Comparison of ENCODE assay signal across 13 cellular contexts in the genomic region with DNA sequence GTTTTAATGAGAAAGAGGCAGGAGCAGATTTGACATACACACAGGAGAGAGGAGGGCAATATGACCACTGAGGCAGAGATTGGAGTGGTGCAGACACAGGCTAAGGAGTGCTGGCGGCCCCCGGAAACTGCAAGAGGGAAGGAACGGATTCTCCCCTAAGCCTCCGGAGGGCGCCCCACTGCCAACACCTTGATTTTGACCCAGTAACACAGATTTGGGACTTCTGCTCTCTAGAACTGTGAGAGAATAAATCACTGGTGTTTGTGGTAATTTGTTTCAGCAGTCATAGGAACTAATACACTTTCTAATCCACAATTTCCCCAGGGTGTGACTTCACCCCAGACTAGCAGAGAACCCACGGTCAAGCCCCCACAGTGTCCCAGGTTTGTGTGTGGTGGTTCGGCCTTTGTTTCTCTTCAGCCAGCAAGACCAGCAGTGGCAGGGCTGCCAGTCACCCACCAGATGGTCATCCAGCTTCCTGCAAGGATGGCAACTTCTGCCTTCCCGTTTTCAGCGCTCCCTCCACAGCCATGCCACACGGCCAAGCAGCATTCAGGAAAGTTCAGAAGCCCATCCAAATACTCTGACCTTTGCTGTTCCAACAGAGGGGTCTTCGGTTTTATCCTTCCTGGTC. TPM values are rescaled to one million over a fixed set of nuclear protein-coding genes. Genes with fewer than 3 reads are reported as not detected.
A peak's percentile ranks its signal among the peaks of the same experiment; 100 is the strongest.
DNase-seq lines count a peak whose midpoint lies in the region; ATAC-seq and TF ChIP-seq lines count a peak whose summit lies in the region.
"Had no signal": no experiment of that assay in that cellular context is flagged by ENCODE, and none has a peak within 500 bp of the region (broad histone marks: within the 10 kb centered on the region; RNA-seq: fewer than 3 reads in every experiment).

No MANE protein-coding gene starts in this region.

- H3K36me3 ChIP-seq in DOHH2 (ENCODE audit: control insufficient read depth, low read length) (no peaks in the 10 kb centered on the region), HCT116 (ENCODE audit: control insufficient read depth in 1 of 2, insufficient read depth in 2 of 2, low read length in 2 of 2) (no peaks in the 10 kb centered on the region), WERI-Rb-1 (no peaks in the 10 kb centered on the region)
- H3K36me3 ChIP-seq: SJSA1 had no signal

- H3K79me2 ChIP-seq in DOHH2 (ENCODE audit: control insufficient read depth, low read length): no peaks in the 10 kb centered on the region
- no peaks in the 10 kb centered on the region for H3K79me2 ChIP-seq in HCT116 (ENCODE audit: insufficient read depth, low read length)

- H3K9ac ChIP-seq in HCT116 (ENCODE audit: low read length): no peak overlapping the region

- no TSS peak for BruUV-seq in HCT116 (replicated peaks; lab: Mats Ljungman, UMichigan)

- RAD21 ChIA-PET in HCT116 (lab: Charles Lee; ENCODE audit: low non-redundant PET in 1 of 2, low total read pairs in 2 of 2, uncharacterized antibody in 2 of 2, unreplicated experiment in 2 of 2): no interaction called here

- H3K4me1 ChIP-seq in DOHH2 (ENCODE audit: control insufficient read depth, low read length) (no peaks in the 10 kb centered on the region), HCT116 (ENCODE audit: control insufficient read depth in 1 of 2, insufficient read depth in 2 of 2, low read length in 2 of 2) (no peaks in the 10 kb centered on the region)
- H3K4me1 ChIP-seq: SJSA1 had no signal

- ATAC-seq in HCT116 (peak; percentile 62), GM19023 (IDR thresholded peaks at IDR 0.05; ENCODE audit: unreplicated experiment) (no peak)
- ATAC-seq: mucosa of descending colon had no signal

- no peak for TF ChIP-seq POLR2A in HCT116 (IDR thresholded peaks at IDR 0.05; ENCODE audit: borderline replicate concordance, extremely low read depth, insufficient read depth, insufficient read length)

- TF ChIP-seq RAD21 in HCT116 (IDR thresholded peaks at IDR 0.05; ENCODE audit: low read depth): peak; percentile 26; the same call in 1 of the 2 replicates

- H3K27me3 ChIP-seq in DOHH2 (ENCODE audit: control insufficient read depth, low read length) (peaks cover 4% of the 10 kb centered on the region; the same call in 1 of the 2 replicates), HCT116 (ENCODE audit: insufficient read depth, low read length) (no peaks in the 10 kb centered on the region), WERI-Rb-1 (ENCODE audit: insufficient read depth, low read depth, severe bottlenecking) (no peaks in the 10 kb centered on the region)
- H3K27me3 ChIP-seq: SJSA1 had no signal

- no peaks in the 10 kb centered on the region for H3F3A ChIP-seq in DOHH2 (ENCODE audit: control insufficient read depth, insufficient read depth)

- H3K4me3 ChIP-seq in DOHH2 (ENCODE audit: low read length): no peak overlapping the region
- H3K4me3 ChIP-seq in HCT116 (replicated peaks in 1 of 2; ENCODE audit: low read depth in 1 of 2, low read length in 2 of 2): no peak overlapping the region
- no peak overlapping the region for H3K4me3 ChIP-seq in WERI-Rb-1 (ENCODE audit: low read depth, low read length)
- H3K4me3 ChIP-seq: mucosa of descending colon, SJSA1 had no signal

- H2AFZ ChIP-seq in HCT116 (ENCODE audit: low read depth, low read length, poor library complexity, severe bottlenecking): no peak overlapping the region

- peak; percentile 74 for TF ChIP-seq CTCF in DOHH2 (IDR thresholded peaks at IDR 0.05; ENCODE audit: low read depth, low read length, poor library complexity, severe bottlenecking)
- TF ChIP-seq CTCF in HCT116 (IDR thresholded peaks at IDR 0.05 in 2 of 3, conservative IDR thresholded peaks at IDR 0.05 in 1 of 3; ENCODE audit: borderline replicate concordance in 1 of 3, insufficient read depth in 1 of 3, low read depth in 2 of 3, low read length in 2 of 3): peak; percentile 18 to 74 (median 68); a peak in 4 of 6 replicates
- TF ChIP-seq CTCF in WERI-Rb-1 (IDR thresholded peaks at IDR 0.05; ENCODE audit: low read depth, low read length): peak; percentile 60

- POLR2A ChIA-PET in HCT116 (lab: Charles Lee): no interaction called here

- H4K20me1 ChIP-seq in DOHH2 (ENCODE audit: control insufficient read depth, insufficient read depth, low read depth, low read length) (no peaks in the 10 kb centered on the region), HCT116 (ENCODE audit: insufficient read depth) (no peaks in the 10 kb centered on the region)

- CTCF ChIA-PET in HCT116 (lab: Charles Lee): interaction anchor here (0.7 to 1.2 kb wide), 5 partner anchors 13 to 449 kb away, joined by 3 read pairs; no protein-coding TSS in a partner anchor

- intact Hi-C loops in HCT116 (cut with micrococcal nuclease): no loop called here

- no peak overlapping the region for H3K27ac ChIP-seq in DOHH2 (ENCODE audit: low read depth, low read length)
- no peak overlapping the region for H3K27ac ChIP-seq in HCT116 (ENCODE audit: low read depth, low read length)
- no peak overlapping the region for H3K27ac ChIP-seq in WERI-Rb-1
- H3K27ac ChIP-seq: SJSA1 had no signal

- H3K4me2 ChIP-seq in DOHH2 (ENCODE audit: low read length) (no peak overlapping the region), HCT116 (ENCODE audit: low read length) (no peak overlapping the region)

- no peaks in the 10 kb centered on the region for H3K9me3 ChIP-seq in DOHH2 (ENCODE audit: control insufficient read depth, insufficient read depth, low read length)
- no peaks in the 10 kb centered on the region for H3K9me3 ChIP-seq in HCT116 (ENCODE audit: control insufficient read depth in 1 of 2, insufficient read depth in 1 of 2, low read depth in 1 of 2, low read length in 2 of 2)
- H3K9me3 ChIP-seq in WERI-Rb-1 (ENCODE audit: severe bottlenecking): no peaks in the 10 kb centered on the region
- H3K9me3 ChIP-seq: mucosa of descending colon, SJSA1 had no signal

- H3K9me2 ChIP-seq in DOHH2 (replicated peaks; ENCODE audit: control insufficient read depth, low read length) (no peaks in the 10 kb centered on the region), HCT116 (ENCODE audit: insufficient read depth) (no peaks in the 10 kb centered on the region)

- no peak for DNase-seq in HCT116 (ENCODE audit: low read depth, low spot score)
- peak; percentile 37 for DNase-seq in WERI-Rb-1
- peak; percentile 58 for DNase-seq in iPS-NIHi7 (ENCODE audit: extremely low spot score)
- no peak for DNase-seq in A172 (ENCODE audit: low spot score)
- DNase-seq in nucleus accumbens (lab: John Stamatoyannopoulos, UW): no peak
- DNase-seq: activated CD4-positive, CD25-positive, alpha-beta regulatory T cell; caudate nucleus; mucosa of descending colon; NCI-H1105; stimulated activated CD4-positive, alpha-beta T cell treated with anti-CD3 and anti-CD28 coated beads, Interleukin-4, amount 100 ng/mL, for 4 hours had no signal

TF ChIP-seq in HCT116, 20 proteins besides CTCF, POLR2A, EP300 and RAD21:
- TF ChIP-seq JUND (IDR thresholded peaks at IDR 0.05): no peak
- no peak for TF ChIP-seq ZNF274 (IDR thresholded peaks at IDR 0.05; ENCODE audit: low read depth, low read length)
- TF ChIP-seq ATF3 (IDR thresholded peaks at IDR 0.05): no peak
- TF ChIP-seq, protein P1, sequence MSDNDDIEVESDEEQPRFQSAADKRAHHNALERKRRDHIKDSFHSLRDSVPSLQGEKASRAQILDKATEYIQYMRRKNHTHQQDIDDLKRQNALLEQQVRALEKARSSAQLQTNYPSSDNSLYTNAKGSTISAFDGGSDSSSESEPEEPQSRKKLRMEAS (IDR thresholded peaks at IDR 0.05): no peak
- no peak for TF ChIP-seq SRF (IDR thresholded peaks at IDR 0.05; ENCODE audit: low read depth)
- no peak for TF ChIP-seq EGR1 (IDR thresholded peaks at IDR 0.05; ENCODE audit: low read depth)
- TF ChIP-seq FOSL1 (IDR thresholded peaks at IDR 0.05; ENCODE audit: low read depth): no peak
- no peak for TF ChIP-seq TCF7L2 (IDR thresholded peaks at IDR 0.05; ENCODE audit: borderline replicate concordance, extremely low read depth, insufficient read depth, insufficient read length)
- no peak for TF ChIP-seq EZH2phosphoT487 (IDR thresholded peaks at IDR 0.05; ENCODE audit: borderline replicate concordance)
- TF ChIP-seq ELF1 (IDR thresholded peaks at IDR 0.05; ENCODE audit: borderline replicate concordance, low read depth): no peak
- no peak for TF ChIP-seq CEBPB (IDR thresholded peaks at IDR 0.05; ENCODE audit: low read depth)
- no peak for TF ChIP-seq ZBTB33 (IDR thresholded peaks at IDR 0.05; ENCODE audit: extremely low read depth, insufficient replicate concordance, low read length)
- TF ChIP-seq CBX3 (IDR thresholded peaks at IDR 0.05; ENCODE audit: low read depth): no peak
- no peak for TF ChIP-seq YY1 (IDR thresholded peaks at IDR 0.05; ENCODE audit: extremely low read depth, insufficient replicate concordance, low read depth, low read length)
- no peak for TF ChIP-seq POLR2AphosphoS5 (IDR thresholded peaks at IDR 0.05; ENCODE audit: low read depth, low read length)

RNA-seq across cellular contexts. Expression of gene TSPAN3, which starts 23.6 kb away (rescaled TPM):
- total RNA-seq in HCT116 (2021; ENCODE audit: unreplicated experiment): 140 TPM
- 141 and 173 TPM in 2 replicates for polyA plus RNA-seq in HCT116 (2012)
- 396 and 439 TPM in 2 replicates for total RNA-seq in A172 (2014; rRNA removed; shearing (Covaris generic))

Comparison
In these comparisons a context has a peak if more than half of its experiments do, and no peak if none do; other contexts are left out.
1. DNase-seq: peak in WERI-Rb-1 (single experiment) and iPS-NIHi7 (single experiment); none in HCT116 (single experiment), A172 (single experiment) and nucleus accumbens (0 of 56).
2. Peak in every context shown above with its lines, with median percentiles within 50 percentile points of each other: CTCF ChIP-seq.